In the genomic region with DNA sequence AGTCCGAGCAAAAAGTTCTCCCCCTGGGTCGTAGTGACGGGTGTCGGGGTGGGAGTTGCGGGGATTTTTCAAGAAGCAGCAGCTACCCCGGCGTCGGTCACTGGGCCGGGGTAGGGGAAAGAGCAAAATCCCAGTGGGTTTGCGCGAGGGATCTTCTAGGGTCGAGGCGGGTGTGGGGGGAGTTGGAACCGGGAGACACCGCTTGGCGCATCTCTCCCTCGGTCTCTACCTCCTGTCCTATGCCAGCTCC, we compare ENCODE assay signal across 8 cellular contexts. TPM values are rescaled to one million over a fixed set of nuclear protein-coding genes. Genes with fewer than 3 reads are reported as not detected.
DNase-seq lines count a peak whose midpoint lies in the region; ATAC-seq and TF ChIP-seq lines count a peak whose summit lies in the region.

No MANE protein-coding gene starts in this region.

- peaks cover 43% of the 10 kb centered on the region for H3K4me1 ChIP-seq in PC-3 (ENCODE audit: insufficient read depth, low read length)
- H3K4me1 ChIP-seq in endodermal cell (ENCODE audit: control insufficient read depth, insufficient read depth, low read length): no peaks in the 10 kb centered on the region
- peaks cover 21% of the 10 kb centered on the region for H3K4me1 ChIP-seq in neuron (ENCODE audit: insufficient read depth, low read length)

- no peak for DNase-seq in CD14-positive monocyte (ENCODE audit: low spot score)
- DNase-seq in PC-3: no peak
- DNase-seq in endodermal cell: peak; percentile 86
- no peak for DNase-seq in amniotic stem cell (lab: John Stamatoyannopoulos, UW)
- DNase-seq in NCI-H2196 treated with DMSO at 0.1 percent for 48 hours (lab: John Stamatoyannopoulos, UW; ENCODE audit: unreplicated experiment): no peak
- no peak for DNase-seq in NCI-H1105 (lab: John Stamatoyannopoulos, UW)

- WGBS in endodermal cell (ENCODE audit: insufficient coverage in 1 of 2, insufficient read length in 1 of 2), 2 experiments: 0 to 1% methylated on average over 4 to 17 of the region's 17 CpGs

- H3K27ac ChIP-seq in PC-3 (ENCODE audit: low read length) (peak overlapping the region; percentile 87), endodermal cell (ENCODE audit: low read depth, low read length) (peak overlapping the region; percentile 87)

- no peak for TF ChIP-seq CTCF in CD14-positive monocyte (IDR thresholded peaks at IDR 0.05)
- TF ChIP-seq CTCF in PC-3 (conservative IDR thresholded peaks at IDR 0.05; ENCODE audit: low read depth, low read length): no peak
- TF ChIP-seq CTCF in endodermal cell (conservative IDR thresholded peaks at IDR 0.05): no peak

- H3K27ac Mint-ChIP-seq in CD14-positive monocyte: peak overlapping the region; percentile 89 to 96 (median 94)
- peak overlapping the region; percentile 96 for H3K27ac Mint-ChIP-seq in endodermal cell

- peaks cover 10% of the 10 kb centered on the region for H3F3A ChIP-seq in PC-3 (ENCODE audit: low read length, unreplicated experiment)

- no peaks in the 10 kb centered on the region for H4K20me1 ChIP-seq in PC-3 (ENCODE audit: low read length)

- ATAC-seq in PC-3: no peak
- ATAC-seq in GM19023 (IDR thresholded peaks at IDR 0.05; ENCODE audit: unreplicated experiment): no peak

- intact Hi-C loops in CD14-positive monocyte (cut with micrococcal nuclease) (no loop called here), PC-3 (cut with micrococcal nuclease) (loop anchor here (1.0 kb wide), 2 partner anchors 83 to 103 kb away; a partner anchor contains a TSS)

- H3K4me3 ChIP-seq in PC-3 (ENCODE audit: low read length) (peak overlapping the region; percentile 95), endodermal cell (ENCODE audit: low read length) (peak overlapping the region; percentile 93), neuron (ENCODE audit: low read length) (peak overlapping the region; percentile 94)

- H3K9me3 Mint-ChIP-seq in CD14-positive monocyte (peaks cover 0 to 2% (median 0%) of the 10 kb centered on the region in 7 donors), endodermal cell (no peaks in the 10 kb centered on the region)

- H3K36me3 Mint-ChIP-seq in CD14-positive monocyte (peaks cover 4 to 6% of the 10 kb centered on the region in 2 donors), endodermal cell (ENCODE audit: low read depth) (peaks cover 7% of the 10 kb centered on the region)

- H3K9me3 ChIP-seq in PC-3 (ENCODE audit: low read length): no peaks in the 10 kb centered on the region
- no peaks in the 10 kb centered on the region for H3K9me3 ChIP-seq in endodermal cell (ENCODE audit: control insufficient read depth, low read length)
- H3K9me3 ChIP-seq in neuron (ENCODE audit: low read length): no peaks in the 10 kb centered on the region

- H3K36me3 ChIP-seq in PC-3 (ENCODE audit: low read depth, low read length): peaks cover 5% of the 10 kb centered on the region; the same call in 1 of the 2 replicates
- peaks cover 5% of the 10 kb centered on the region for H3K36me3 ChIP-seq in endodermal cell (ENCODE audit: control insufficient read depth, insufficient read depth, low read length)
- H3K36me3 ChIP-seq in neuron (ENCODE audit: insufficient read depth, low read length): peaks cover 7% of the 10 kb centered on the region

- H3K27me3 ChIP-seq in PC-3 (ENCODE audit: low read length) (no peaks in the 10 kb centered on the region), endodermal cell (ENCODE audit: control insufficient read depth, insufficient read depth, low read length, poor library complexity, severe bottlenecking) (no peaks in the 10 kb centered on the region), neuron (ENCODE audit: insufficient read depth, low read length) (no peaks in the 10 kb centered on the region)

- H3K4me1 Mint-ChIP-seq in CD14-positive monocyte (peaks cover 25% of the 10 kb centered on the region), endodermal cell (peaks cover 14% of the 10 kb centered on the region)

- peak overlapping the region; percentile 94 for H3K4me2 ChIP-seq in PC-3 (ENCODE audit: low read length)

- H3K9me2 ChIP-seq in PC-3 (replicated peaks; ENCODE audit: low read length): no peaks in the 10 kb centered on the region

- BruUV-seq in PC-3 (replicated peaks; lab: Mats Ljungman, UMichigan): no TSS peak

- H3K27me3 Mint-ChIP-seq in CD14-positive monocyte (ENCODE audit: low read depth in 3 of 3) (peaks cover 5 to 15% (median 9%) of the 10 kb centered on the region in 3 donors), endodermal cell (ENCODE audit: insufficient read depth) (no peaks in the 10 kb centered on the region)

- peak overlapping the region; percentile 58 for H2AFZ ChIP-seq in PC-3 (ENCODE audit: low read length)
- H2AFZ ChIP-seq in neuron (ENCODE audit: low read depth, low read length): no peak overlapping the region

- H3K9ac ChIP-seq in PC-3 (ENCODE audit: low read length) (peak overlapping the region; percentile 97), endodermal cell (ENCODE audit: extremely low read depth, low read length, poor library complexity, severe bottlenecking) (peak overlapping the region; percentile 62)

- H3K4me3 Mint-ChIP-seq in CD14-positive monocyte (peak overlapping the region; percentile 95 to 97), endodermal cell (peak overlapping the region; percentile 86)

- POLR2A ChIA-PET in PC-3 (lab: Charles Lee; ENCODE audit: unreplicated experiment): interaction anchor here (0.6 to 1.0 kb wide), 5 partner anchors 58 to 1223 kb away, joined by 3 to 20 read pairs (median 5); a partner anchor contains a TSS

- peaks cover 47% of the 10 kb centered on the region for H3K79me2 ChIP-seq in PC-3 (ENCODE audit: low read length)

- CTCF ChIA-PET in PC-3 (lab: Charles Lee): interaction anchor here (0.6 to 1.8 kb wide), 8 partner anchors 13 to 398 kb away, joined by 3 to 8 read pairs (median 5); no protein-coding TSS in a partner anchor

RNA-seq across cellular contexts. Expression of a gene that starts 2.3 kb away (rescaled TPM):
- 10 to 100 TPM in 1 of 2 donors, 1 to 10 TPM in 1; 6.0 to 12.5 TPM for polyA plus RNA-seq in CD14-positive monocyte
- total RNA-seq in PC-3 (2014; rRNA removed) (139 and 183 TPM in 2 replicates), endodermal cell (10 to 100 TPM; 62.0 to 89.9 TPM)
- polyA plus RNA-seq in endodermal cell (2013, experiment 1 of 2): 51.0 TPM
- polyA plus RNA-seq in endodermal cell (2013, experiment 2 of 2): 48.4 TPM

RNA-seq across cellular contexts. Expression of a gene that starts 22.1 kb away (rescaled TPM):
- 1 to 10 TPM; 8.5 to 9.9 TPM for polyA plus RNA-seq in CD14-positive monocyte
- total RNA-seq in PC-3 (2014; rRNA removed) (73.9 and 78.3 TPM in 2 replicates), endodermal cell (100 to 1,000 TPM; 118 to 144 TPM)
- 72.4 TPM for polyA plus RNA-seq in endodermal cell (2013, experiment 1 of 2)
- polyA plus RNA-seq in endodermal cell (2013, experiment 2 of 2): 72.5 TPM

RNA-seq across cellular contexts. Expression of a gene that starts 35.0 kb away (rescaled TPM):
- 10 to 100 TPM; 41.3 to 41.7 TPM for polyA plus RNA-seq in CD14-positive monocyte
- total RNA-seq in PC-3 (2014; rRNA removed): 38.3 and 43.4 TPM in 2 replicates
- total RNA-seq in endodermal cell: 10 to 100 TPM; 28.8 to 33.1 TPM
- polyA plus RNA-seq in endodermal cell (2013, experiment 1 of 2): 43.4 TPM
- polyA plus RNA-seq in endodermal cell (2013, experiment 2 of 2): 38.5 TPM

RNA-seq across cellular contexts. Expression of a gene that starts 46.1 kb away (rescaled TPM):
- polyA plus RNA-seq in CD14-positive monocyte: under 1 TPM in 1 of 2 donors, not detected in 1; 0.04 TPM
- total RNA-seq in PC-3 (2014; rRNA removed) (not detected in 2 replicates), endodermal cell (under 1 TPM in 1 of 2 donors, not detected in 1; 0.04 TPM)
- not detected for polyA plus RNA-seq in endodermal cell (2013, experiment 1 of 2)
- 0.04 TPM for polyA plus RNA-seq in endodermal cell (2013, experiment 2 of 2)

RNA-seq across cellular contexts. Expression of a gene that starts 51.3 kb away (rescaled TPM):
- polyA plus RNA-seq in CD14-positive monocyte: not detected
- total RNA-seq in PC-3 (2014; rRNA removed) (0.35 and 0.51 TPM in 2 replicates), endodermal cell (under 1 TPM in 1 of 2 donors, not detected in 1; 0.53 TPM)
- polyA plus RNA-seq in endodermal cell (2013, experiment 1 of 2): not detected
- 0.33 TPM for polyA plus RNA-seq in endodermal cell (2013, experiment 2 of 2)
